Comparison of ENCODE assay signal across 18 cellular contexts in genomic region chr10:68938117-68938516, GRCh38. TPM values are rescaled to one million over a fixed set of nuclear protein-coding genes. Genes with fewer than 3 reads are reported as not detected.
DNase-seq lines count a peak whose midpoint lies in the region; ATAC-seq, FAIRE-seq and TF ChIP-seq lines count a peak whose summit lies in the region.
"Had no signal": no experiment of that assay in that cellular context is flagged by ENCODE, and none has a peak within 500 bp of the region (broad histone marks: within the 10 kb centered on the region; RNA-seq: fewer than 3 reads in every experiment).

No MANE protein-coding gene starts in this region.

- H3K4me3 ChIP-seq in CD4-positive, CD25-positive, alpha-beta regulatory T cell (ENCODE audit: low read depth, low read length): no peak overlapping the region
- H3K4me3 ChIP-seq in K562: no peak overlapping the region
- H3K4me3 ChIP-seq: GM23248, Peyer's patch had no signal

- BruUV-seq in K562 (replicated peaks; lab: Mats Ljungman, UMichigan): no TSS peak

- POLR2A ChIA-PET in K562 (lab: Yijun Ruan, JAX): interaction anchor here (2.8 kb wide), 1 partner anchor 17 kb away, joined by 15 read pairs; the partner anchor contains the start of gene DDX21

- H3K79me2 ChIP-seq in K562 (ENCODE audit: control insufficient read depth, insufficient read depth, low read length): no peaks in the 10 kb centered on the region

- peak overlapping the region in 2 of 3 donors; percentile 60 to 81 for H3K27ac Mint-ChIP-seq in CD4-positive, CD25-positive, alpha-beta regulatory T cell
- H3K27ac Mint-ChIP-seq: activated B cell treated with CpG ODN at 0.5 μM for 24 hours had no signal

- TF ChIP-seq RAD21 in Ishikawa (IDR thresholded peaks at IDR 0.05; ENCODE audit: low read depth) (no peak), K562 (CRISPR knock-in tag; conservative IDR thresholded peaks at IDR 0.05 in 1 of 2, IDR thresholded peaks at IDR 0.05 in 1 of 2) (no peak)

- TF ChIP-seq POLR2A in K562 (conservative IDR thresholded peaks at IDR 0.05) (no peak), GM18505 (IDR thresholded peaks at IDR 0.05; ENCODE audit: borderline replicate concordance, extremely low read depth, insufficient read depth, insufficient read length) (no peak)

- no peak for TF ChIP-seq CTCF in K562 (IDR thresholded peaks at IDR 0.05 in 2 of 3, conservative IDR thresholded peaks at IDR 0.05 in 1 of 3; ENCODE audit: insufficient read depth in 2 of 3, low read depth in 1 of 3, low read length in 3 of 3)

- no peaks in the 10 kb centered on the region for H3K9me3 Mint-ChIP-seq in CD4-positive, CD25-positive, alpha-beta regulatory T cell
- H3K9me3 Mint-ChIP-seq: activated B cell treated with CpG ODN at 0.5 μM for 24 hours had no signal

- H2AFZ ChIP-seq in K562 (ENCODE audit: low read depth, low read length): no peak overlapping the region
- H2AFZ ChIP-seq: GM23248 had no signal

- H3K4me1 ChIP-seq in CD4-positive, CD25-positive, alpha-beta regulatory T cell (ENCODE audit: control insufficient read depth, insufficient read depth, low read length, poor library complexity, severe bottlenecking): no peaks in the 10 kb centered on the region
- H3K4me1 ChIP-seq in K562 (replicated peaks in 1 of 2; ENCODE audit: control insufficient read depth in 2 of 2, insufficient read depth in 2 of 2, low read length in 2 of 2): no peaks in the 10 kb centered on the region
- H3K4me1 ChIP-seq: Peyer's patch had no signal

- no peak overlapping the region for H3K9ac ChIP-seq in K562 (ENCODE audit: insufficient read depth in 1 of 2, low read depth in 2 of 2, low read length in 2 of 2)
- H3K9ac ChIP-seq: GM23248 had no signal

- peaks cover 4 to 6% (median 5%) of the 10 kb centered on the region in 4 donors for H3K4me1 Mint-ChIP-seq in CD4-positive, CD25-positive, alpha-beta regulatory T cell
- H3K4me1 Mint-ChIP-seq: activated B cell treated with CpG ODN at 0.5 μM for 24 hours had no signal

- ATAC-seq in CD4-positive, CD25-positive, alpha-beta regulatory T cell (ENCODE audit: low read depth in 2 of 2): no peak
- ATAC-seq in K562 (peak; percentile 66), HG03442 (IDR thresholded peaks at IDR 0.05; ENCODE audit: unreplicated experiment) (no peak), GM18505 (IDR thresholded peaks at IDR 0.05; ENCODE audit: unreplicated experiment) (no peak)

- H3K36me3 ChIP-seq in CD4-positive, CD25-positive, alpha-beta regulatory T cell (ENCODE audit: control insufficient read depth, insufficient read depth, low read length): peaks cover 71% of the 10 kb centered on the region
- peaks cover 71% of the 10 kb centered on the region for H3K36me3 ChIP-seq in K562 (ENCODE audit: control insufficient read depth, insufficient read depth, low read length)

- CTCF ChIA-PET in K562 (lab: Yijun Ruan, JAX; ENCODE audit: low intra/inter-chr PET ratio): no interaction called here

- no peak for TF ChIP-seq EP300 in Ishikawa (IDR thresholded peaks at IDR 0.05; ENCODE audit: borderline replicate concordance)
- no peak for TF ChIP-seq EP300 in K562 (IDR thresholded peaks at IDR 0.05; ENCODE audit: low read length)

- no peak for FAIRE-seq in K562 (lab: Jason Lieb, UNC)
- no peak for FAIRE-seq in GM19239 (lab: Jason Lieb, UNC)
- FAIRE-seq: bronchial epithelial cell had no signal

- no peak overlapping the region for H3K27ac ChIP-seq in CD4-positive, CD25-positive, alpha-beta regulatory T cell (ENCODE audit: insufficient read depth, low read length, poor library complexity, severe bottlenecking)
- H3K27ac ChIP-seq in K562 (ENCODE audit: extremely low read depth, low read depth, low read length): no peak overlapping the region
- H3K27ac ChIP-seq: GM23248, Peyer's patch had no signal

- H3K4me3 Mint-ChIP-seq in CD4-positive, CD25-positive, alpha-beta regulatory T cell: peak overlapping the region in 1 of 4 donors; percentile 47
- H3K4me3 Mint-ChIP-seq: activated B cell treated with CpG ODN at 0.5 μM for 24 hours; activated naive CD8-positive, alpha-beta T cell had no signal

- H3K9me1 ChIP-seq in K562 (ENCODE audit: control insufficient read depth, insufficient read depth, low read length): no peaks in the 10 kb centered on the region

- no peak overlapping the region for H3K4me2 ChIP-seq in K562 (ENCODE audit: insufficient read depth, low read length)

- H3K9me3 ChIP-seq in CD4-positive, CD25-positive, alpha-beta regulatory T cell (ENCODE audit: control insufficient read depth in 2 of 2, low read length in 2 of 2): no peaks in the 10 kb centered on the region
- no peaks in the 10 kb centered on the region for H3K9me3 ChIP-seq in K562 (replicated peaks; ENCODE audit: control insufficient read depth, insufficient read depth, low read depth, low read length)
- H3K9me3 ChIP-seq: Peyer's patch had no signal

- no peaks in the 10 kb centered on the region for H3K27me3 Mint-ChIP-seq in CD4-positive, CD25-positive, alpha-beta regulatory T cell
- H3K27me3 Mint-ChIP-seq: activated B cell treated with CpG ODN at 0.5 μM for 24 hours; activated naive CD8-positive, alpha-beta T cell had no signal

- no peak for DNase-seq in CD4-positive, CD25-positive, alpha-beta regulatory T cell
- DNase-seq in K562 (ENCODE audit: extremely low read depth in 1 of 4, low spot score in 3 of 4) (peak in 2 of 4 experiments; percentile 23 to 28), left kidney (ENCODE audit: low read depth, low spot score) (peak; percentile 40), GM19239 (ENCODE audit: insufficient read length, low spot score) (no peak)
- DNase-seq: activated B cell treated with CpG ODN at 0.5 μM for 24 hours; activated CD8-positive, alpha-beta memory T cell treated with anti-CD3 and anti-CD28 coated beads, Interleukin-2, amount 50 U/mL, for 48 hours; C1 segment of cervical spinal cord; GM23248; islet precursor cell; NCI-H1694; NCI-H526 treated with DMSO at 0.1 percent for 48 hours; Peyer's patch; SW 1271 had no signal

- peaks cover 25% of the 10 kb centered on the region for H3K36me3 Mint-ChIP-seq in CD4-positive, CD25-positive, alpha-beta regulatory T cell

- WGBS in K562 (ENCODE audit: insufficient coverage, low coverage, missing lambda C conversion rate): 75% methylated on average over 2 of the region's 2 CpGs

- in situ Hi-C loops in K562 (cut with MboI): no loop called here

- H4K20me1 ChIP-seq in K562 (replicated peaks; ENCODE audit: control insufficient read depth, insufficient read depth, low read length): no peaks in the 10 kb centered on the region; the same call in 1 of the 2 replicates

- H3K27me3 ChIP-seq in CD4-positive, CD25-positive, alpha-beta regulatory T cell (ENCODE audit: control insufficient read depth, insufficient read depth, low read length): no peaks in the 10 kb centered on the region
- no peaks in the 10 kb centered on the region for H3K27me3 ChIP-seq in K562 (ENCODE audit: control insufficient read depth in 2 of 2, insufficient read depth in 2 of 2, low read length in 2 of 2)
- H3K27me3 ChIP-seq: Peyer's patch had no signal

- intact Hi-C loops in K562 (cut with micrococcal nuclease): no loop called here

RNA-seq across cellular contexts. Expression of gene DDX21, which starts 17.9 kb away (rescaled TPM):
- total RNA-seq in CD4-positive, CD25-positive, alpha-beta regulatory T cell: 117 TPM
- 10 to 100 TPM in 3 of 4 donors, 1 to 10 TPM in 1; 9.6 to 16.4 (median 13.8) TPM for polyA plus RNA-seq in CD4-positive, CD25-positive, alpha-beta regulatory T cell
- total RNA-seq in K562 (2011; cell fraction: chromatin; rRNA removed; ENCODE audit: low replicate concordance): 24.6 and 87.4 TPM in 2 replicates
- total RNA-seq in K562 (2011; cell fraction: nucleolus; rRNA removed): 18.5 and 23.7 TPM in 2 replicates
- total RNA-seq in K562 (2011; cell fraction: nucleoplasm; rRNA removed): 44.2 and 62.0 TPM in 2 replicates
- total RNA-seq in K562 (2014; rRNA removed) (278 and 289 TPM in 2 replicates), K562 (2014; rRNA removed; fragmentation: Illumina TruSeq; extraction: Trizol) (320 and 383 TPM in 2 replicates), K562 (2015; rRNA removed; fragmentation: Illumina TruSeq; extraction: Trizol) (278 and 305 TPM in 2 replicates), K562 (2021) (250 and 281 TPM in 2 replicates)
- polyA plus RNA-seq in K562 (2011; rRNA removed) (160 and 257 TPM in 2 replicates), K562 (2014; fragmentation: Illumina TruSeq; extraction: Trizol) (317 and 365 TPM in 2 replicates), K562 (2014; fragmentation: Nextera tagmentation; extraction: Ambion mirVana) (100 to 1,000 TPM; 143 to 156 TPM), K562 (2014; rRNA removed) (237 and 254 TPM in 2 replicates)
- polyA plus RNA-seq in K562 (2011; cell fraction: cytosol; rRNA removed): 48.3 and 116 TPM in 2 replicates
- polyA plus RNA-seq in K562 (2011; cell fraction: nucleus; rRNA removed): 40.3 and 53.8 TPM in 2 replicates
- 125 and 177 TPM in 2 replicates for polyA plus RNA-seq in K562 (2012)
- polyA minus RNA-seq in K562 (2011; rRNA and poly(A)+ RNA removed): 370 and 393 TPM in 2 replicates
- 119 and 152 TPM in 2 replicates for polyA minus RNA-seq in K562 (2011; cell fraction: cytosol; rRNA and poly(A)+ RNA removed)
- polyA minus RNA-seq in K562 (2011; cell fraction: nucleus; rRNA and poly(A)+ RNA removed): 23.7 and 51.9 TPM in 2 replicates

RNA-seq across cellular contexts. Expression of gene DDX50, which starts 37.0 kb away (rescaled TPM):
- 39.7 TPM for total RNA-seq in CD4-positive, CD25-positive, alpha-beta regulatory T cell
- 10 to 100 TPM; 36.6 to 47.3 (median 39.7) TPM for polyA plus RNA-seq in CD4-positive, CD25-positive, alpha-beta regulatory T cell
- total RNA-seq in K562 (2011; cell fraction: chromatin; rRNA removed; ENCODE audit: low replicate concordance): 22.7 and 60.0 TPM in 2 replicates
- total RNA-seq in K562 (2011; cell fraction: nucleolus; rRNA removed): 11.4 and 13.3 TPM in 2 replicates
- 14.0 and 20.6 TPM in 2 replicates for total RNA-seq in K562 (2011; cell fraction: nucleoplasm; rRNA removed)
- total RNA-seq in K562 (2014; rRNA removed) (48.0 and 50.0 TPM in 2 replicates), K562 (2014; rRNA removed; fragmentation: Illumina TruSeq; extraction: Trizol) (86.8 and 98.5 TPM in 2 replicates), K562 (2015; rRNA removed; fragmentation: Illumina TruSeq; extraction: Trizol) (67.7 and 72.0 TPM in 2 replicates), K562 (2021) (52.8 and 54.4 TPM in 2 replicates)
- polyA plus RNA-seq in K562 (2011; rRNA removed) (58.8 and 79.3 TPM in 2 replicates), K562 (2014; fragmentation: Illumina TruSeq; extraction: Trizol) (62.1 and 72.9 TPM in 2 replicates), K562 (2014; fragmentation: Nextera tagmentation; extraction: Ambion mirVana) (10 to 100 TPM; 36.7 to 57.4 TPM), K562 (2014; rRNA removed) (41.9 and 53.0 TPM in 2 replicates)
- polyA plus RNA-seq in K562 (2011; cell fraction: cytosol; rRNA removed): 14.5 and 28.4 TPM in 2 replicates
- 10.9 and 17.9 TPM in 2 replicates for polyA plus RNA-seq in K562 (2011; cell fraction: nucleus; rRNA removed)
- polyA plus RNA-seq in K562 (2012): 53.0 and 57.7 TPM in 2 replicates
- 129 and 135 TPM in 2 replicates for polyA minus RNA-seq in K562 (2011; rRNA and poly(A)+ RNA removed)
- 38.0 and 43.1 TPM in 2 replicates for polyA minus RNA-seq in K562 (2011; cell fraction: cytosol; rRNA and poly(A)+ RNA removed)
- 10.8 and 17.8 TPM in 2 replicates for polyA minus RNA-seq in K562 (2011; cell fraction: nucleus; rRNA and poly(A)+ RNA removed)

RNA-seq across cellular contexts. Expression of gene KIFBP, which starts 50.5 kb away (rescaled TPM):
- 5.1 TPM for total RNA-seq in CD4-positive, CD25-positive, alpha-beta regulatory T cell
- 1 to 10 TPM; 2.9 to 5.0 (median 4.2) TPM for polyA plus RNA-seq in CD4-positive, CD25-positive, alpha-beta regulatory T cell
- total RNA-seq in K562 (2011; cell fraction: chromatin; rRNA removed; ENCODE audit: low replicate concordance): 11.1 and 16.5 TPM in 2 replicates
- 7.5 and 8.2 TPM in 2 replicates for total RNA-seq in K562 (2011; cell fraction: nucleolus; rRNA removed)
- total RNA-seq in K562 (2011; cell fraction: nucleoplasm; rRNA removed): 8.2 and 12.1 TPM in 2 replicates
- total RNA-seq in K562 (2014; rRNA removed) (13.8 and 17.3 TPM in 2 replicates), K562 (2014; rRNA removed; fragmentation: Illumina TruSeq; extraction: Trizol) (18.8 and 20.1 TPM in 2 replicates), K562 (2015; rRNA removed; fragmentation: Illumina TruSeq; extraction: Trizol) (18.7 and 19.7 TPM in 2 replicates), K562 (2021) (13.8 and 14.8 TPM in 2 replicates)
- polyA plus RNA-seq in K562 (2011; rRNA removed) (17.0 and 22.1 TPM in 2 replicates), K562 (2014; fragmentation: Illumina TruSeq; extraction: Trizol) (19.9 and 23.2 TPM in 2 replicates), K562 (2014; fragmentation: Nextera tagmentation; extraction: Ambion mirVana) (1 to 10 TPM; 5.6 to 8.8 TPM), K562 (2014; rRNA removed) (13.9 TPM in 2 replicates)
- 6.9 and 8.8 TPM in 2 replicates for polyA plus RNA-seq in K562 (2011; cell fraction: cytosol; rRNA removed)
- 9.5 and 9.7 TPM in 2 replicates for polyA plus RNA-seq in K562 (2011; cell fraction: nucleus; rRNA removed)
- 13.0 and 14.2 TPM in 2 replicates for polyA plus RNA-seq in K562 (2012)
- 18.2 TPM in 2 replicates for polyA minus RNA-seq in K562 (2011; rRNA and poly(A)+ RNA removed)
- 10.7 and 11.3 TPM in 2 replicates for polyA minus RNA-seq in K562 (2011; cell fraction: cytosol; rRNA and poly(A)+ RNA removed)
- 6.1 and 8.1 TPM in 2 replicates for polyA minus RNA-seq in K562 (2011; cell fraction: nucleus; rRNA and poly(A)+ RNA removed)
